9 cellular contexts compared by ENCODE assay signal in the genomic region with DNA sequence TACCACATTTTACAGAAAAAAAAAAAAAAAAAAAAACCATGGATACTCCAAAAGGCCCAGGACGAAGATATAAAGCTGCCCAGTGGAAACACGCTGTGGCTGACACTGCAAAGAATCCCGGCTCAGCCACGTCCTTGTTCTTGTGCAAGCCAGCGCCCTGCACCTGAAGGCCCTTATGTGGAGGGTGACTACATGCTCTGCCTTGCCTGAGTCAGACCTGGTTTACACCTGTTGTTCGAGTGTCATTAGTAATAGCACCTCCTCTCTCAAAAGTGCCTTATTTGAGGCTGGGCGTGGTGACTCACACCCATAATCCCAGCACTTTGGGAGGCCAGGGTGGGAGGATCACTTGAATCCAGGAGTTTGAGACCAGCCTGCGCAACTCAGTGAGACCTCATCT. TPM values are rescaled to one million over a fixed set of nuclear protein-coding genes. Genes with fewer than 3 reads are reported as not detected.
A peak's percentile ranks its signal among the peaks of the same experiment; 100 is the strongest.
DNase-seq lines count a peak whose midpoint lies in the region; ATAC-seq and TF ChIP-seq lines count a peak whose summit lies in the region.
"Had no signal": no experiment of that assay in that cellular context is flagged by ENCODE, and none has a peak within 500 bp of the region (broad histone marks: within the 10 kb centered on the region; RNA-seq: fewer than 3 reads in every experiment).

No MANE protein-coding gene starts in this region.

- H3K9ac ChIP-seq in DND-41 (ENCODE audit: low read depth, low read length) = no peak overlapping the region

- H3K4me2 ChIP-seq in DND-41 (ENCODE audit: insufficient read depth, low read length) = no peak overlapping the region

- H3K36me3 Mint-ChIP-seq in CD14-positive monocyte = no peaks in the 10 kb centered on the region
- H3K36me3 Mint-ChIP-seq in activated CD8-positive, alpha-beta T cell treated with anti-CD3 and anti-CD28 coated beads, Interleukin-2, amount 10 ng/mL, durations not matched to agents 7 days and 5 days (ENCODE audit: low read depth) = no peaks in the 10 kb centered on the region
- H3K36me3 Mint-ChIP-seq: brain had no signal

- POLR2A ChIA-PET in activated CD8-positive, alpha-beta T cell treated with anti-CD3 and anti-CD28 coated beads, Interleukin-2, amount 10 ng/mL, durations not matched to agents 7 days and 5 days (lab: Charles Lee) = interaction anchor here (0.7 kb wide), 2 partner anchors 332 to 333 kb away, joined by 3 read pairs; no protein-coding TSS in a partner anchor

- no peaks in the 10 kb centered on the region; the same call in 1 of the 2 replicates for H3K4me1 ChIP-seq in DND-41 (ENCODE audit: insufficient read depth, low read length)

- CTCF ChIA-PET in activated CD8-positive, alpha-beta T cell treated with anti-CD3 and anti-CD28 coated beads, Interleukin-2, amount 10 ng/mL, durations not matched to agents 7 days and 5 days (lab: Charles Lee) = interaction anchor here (1.1 to 1.5 kb wide), 2 partner anchors 19 to 380 kb away, joined by 3 read pairs; no protein-coding TSS in a partner anchor

- no peaks in the 10 kb centered on the region for H3K79me2 ChIP-seq in DND-41 (ENCODE audit: insufficient read depth, low read length)

- peaks cover 2% of the 10 kb centered on the region for H3K27me3 ChIP-seq in DND-41 (ENCODE audit: insufficient read depth, low read length, poor library complexity)

- intact Hi-C loops in CD14-positive monocyte (cut with micrococcal nuclease) = loop anchor here (5.0 kb wide), 3 partner anchors 55 to 130 kb away; a partner anchor contains a TSS

- no peak overlapping the region for H3K27ac Mint-ChIP-seq in CD14-positive monocyte
- no peak overlapping the region for H3K27ac Mint-ChIP-seq in activated CD8-positive, alpha-beta T cell treated with anti-CD3 and anti-CD28 coated beads, Interleukin-2, amount 10 ng/mL, durations not matched to agents 7 days and 5 days

- ATAC-seq in DND-41 (ENCODE audit: insufficient read depth, low read depth) = no peak
- no peak for ATAC-seq in activated CD8-positive, alpha-beta T cell treated with anti-CD3 and anti-CD28 coated beads, Interleukin-2, amount 10 ng/mL, durations not matched to agents 7 days and 5 days
- no peak for ATAC-seq in HG02571 (IDR thresholded peaks at IDR 0.05; ENCODE audit: unreplicated experiment)
- ATAC-seq: K562 had no signal

- no peak overlapping the region for H3K4me3 ChIP-seq in DND-41 (ENCODE audit: low read depth in 1 of 2, low read length in 2 of 2)
- H3K4me3 ChIP-seq: K562 had no signal

- no peaks in the 10 kb centered on the region for H3K36me3 ChIP-seq in DND-41 (ENCODE audit: insufficient read depth, low read length)

- H3K27ac ChIP-seq in DND-41 (ENCODE audit: low read length) = no peak overlapping the region

- H3K27me3 Mint-ChIP-seq in CD14-positive monocyte (ENCODE audit: low read depth in 3 of 3) = peaks cover 0 to 4% (median 0%) of the 10 kb centered on the region in 3 donors
- peaks cover 2% of the 10 kb centered on the region for H3K27me3 Mint-ChIP-seq in activated CD8-positive, alpha-beta T cell treated with anti-CD3 and anti-CD28 coated beads, Interleukin-2, amount 10 ng/mL, durations not matched to agents 7 days and 5 days (ENCODE audit: low read depth)

- TF ChIP-seq CTCF in CD14-positive monocyte (IDR thresholded peaks at IDR 0.05) = no peak
- no peak for TF ChIP-seq CTCF in DND-41 (IDR thresholded peaks at IDR 0.05; ENCODE audit: borderline replicate concordance, extremely low read depth, low read length, poor library complexity, severe bottlenecking)

- no peak for DNase-seq in CD14-positive monocyte (ENCODE audit: low spot score)
- DNase-seq in DND-41 = no peak
- DNase-seq in activated CD8-positive, alpha-beta T cell treated with anti-CD3 and anti-CD28 coated beads, Interleukin-2, amount 10 ng/mL, durations not matched to agents 7 days and 5 days = no peak
- peak; percentile 79 for DNase-seq in kidney tubule cell (ENCODE audit: low spot score)
- DNase-seq in CD1c-positive myeloid dendritic cell (ENCODE audit: extremely low spot score) = no peak
- no peak for DNase-seq in 8988T

- H3K9me3 ChIP-seq in DND-41 (ENCODE audit: insufficient read depth, low read length, severe bottlenecking) = no peaks in the 10 kb centered on the region

- H3K4me3 Mint-ChIP-seq in CD14-positive monocyte = peak overlapping the region; percentile 70 to 88
- peak overlapping the region; percentile 24 for H3K4me3 Mint-ChIP-seq in activated CD8-positive, alpha-beta T cell treated with anti-CD3 and anti-CD28 coated beads, Interleukin-2, amount 10 ng/mL, durations not matched to agents 7 days and 5 days

- H2AFZ ChIP-seq in DND-41 (ENCODE audit: low read depth, low read length) = peak overlapping the region; percentile 30; the same call in 1 of the 2 replicates

- H3K4me1 Mint-ChIP-seq in CD14-positive monocyte = peaks cover 18% of the 10 kb centered on the region
- peaks cover 20% of the 10 kb centered on the region for H3K4me1 Mint-ChIP-seq in activated CD8-positive, alpha-beta T cell treated with anti-CD3 and anti-CD28 coated beads, Interleukin-2, amount 10 ng/mL, durations not matched to agents 7 days and 5 days (ENCODE audit: low read depth)

- H3K9me3 Mint-ChIP-seq in CD14-positive monocyte = no peaks in the 10 kb centered on the region
- H3K9me3 Mint-ChIP-seq in activated CD8-positive, alpha-beta T cell treated with anti-CD3 and anti-CD28 coated beads, Interleukin-2, amount 10 ng/mL, durations not matched to agents 7 days and 5 days (ENCODE audit: insufficient read depth) = no peaks in the 10 kb centered on the region
- H3K9me3 Mint-ChIP-seq: brain had no signal

- H4K20me1 ChIP-seq in DND-41 (ENCODE audit: insufficient read depth, low read length) = no peaks in the 10 kb centered on the region

RNA-seq across cellular contexts. Expression of a gene that starts 54.3 kb away (rescaled TPM):
- 1 to 10 TPM; 1.7 to 2.7 TPM for polyA plus RNA-seq in CD14-positive monocyte
- total RNA-seq in activated CD8-positive, alpha-beta T cell treated with anti-CD3 and anti-CD28 coated beads, Interleukin-2, amount 10 ng/mL, durations not matched to agents 7 days and 5 days = 1 to 10 TPM; 2.5 to 2.6 TPM
